2 cellular contexts compared by ENCODE assay signal in genomic region chr3:64223809-64224570, GRCh38.
TF ChIP-seq lines count a peak whose summit lies in the region.

No MANE protein-coding gene starts in this region.

TF ChIP-seq in A549, 52 proteins besides CTCF, POLR2A, EP300 and RAD21:
- TF ChIP-seq MAX (IDR thresholded peaks at IDR 0.05) (peak; percentile 12; the same call in 1 of the 2 replicates), SMC3 (IDR thresholded peaks at IDR 0.05) (peak; percentile 79), GATA3 (IDR thresholded peaks at IDR 0.05; ENCODE audit: borderline replicate concordance) (no peak)

TF ChIP-seq in endothelial cell of umbilical vein, 7 proteins besides CTCF, POLR2A, EP300 and RAD21:
- TF ChIP-seq JUN (IDR thresholded peaks at IDR 0.05; ENCODE audit: borderline replicate concordance, insufficient read depth, insufficient read length, low read depth) (no peak), GATA2 (IDR thresholded peaks at IDR 0.05; ENCODE audit: insufficient read depth, insufficient read length, low read depth, low read length) (no peak), EZH2 (IDR thresholded peaks at IDR 0.05; ENCODE audit: borderline replicate concordance, low read depth, low read length, severe bottlenecking) (no peak), FOS (IDR thresholded peaks at IDR 0.05; ENCODE audit: borderline replicate concordance, insufficient read depth, low read length) (no peak), MAX (IDR thresholded peaks at IDR 0.05; ENCODE audit: insufficient read depth, insufficient read length) (no peak), MYC (IDR thresholded peaks at IDR 0.05; ENCODE audit: low read depth, low read length) (no peak), POLR2AphosphoS5 (IDR thresholded peaks at IDR 0.05; ENCODE audit: insufficient read depth, low read depth, low read length) (no peak)
